Comparison of ENCODE assay signal across 2 cellular contexts in genomic region chr6:102327697-102328227, GRCh38.
TF ChIP-seq lines count a peak whose summit lies in the region.

No MANE protein-coding gene starts in this region.

TF ChIP-seq in HCT116, 20 proteins besides CTCF, POLR2A, EP300 and RAD21:
- no peak for TF ChIP-seq MAX (IDR thresholded peaks at IDR 0.05)
- no peak for TF ChIP-seq EZH2 (IDR thresholded peaks at IDR 0.05)
- TF ChIP-seq ZNF274 (IDR thresholded peaks at IDR 0.05; ENCODE audit: low read depth, low read length), result no peak
- no peak for TF ChIP-seq CEBPB (IDR thresholded peaks at IDR 0.05; ENCODE audit: low read depth)
- no peak for TF ChIP-seq ATF3 (IDR thresholded peaks at IDR 0.05)
- no peak for TF ChIP-seq ELF1 (IDR thresholded peaks at IDR 0.05; ENCODE audit: borderline replicate concordance, low read depth)
- no peak for TF ChIP-seq POLR2AphosphoS5 (IDR thresholded peaks at IDR 0.05; ENCODE audit: low read depth, low read length)
- TF ChIP-seq FOSL1 (IDR thresholded peaks at IDR 0.05; ENCODE audit: low read depth), result no peak
- no peak for TF ChIP-seq YY1 (IDR thresholded peaks at IDR 0.05; ENCODE audit: extremely low read depth, insufficient replicate concordance, low read depth, low read length)
- no peak for TF ChIP-seq TCF7L2 (IDR thresholded peaks at IDR 0.05; ENCODE audit: borderline replicate concordance, extremely low read depth, insufficient read depth, insufficient read length)
- TF ChIP-seq ZFX (IDR thresholded peaks at IDR 0.05), result no peak
- no peak for TF ChIP-seq CBX3 (IDR thresholded peaks at IDR 0.05; ENCODE audit: low read depth)
- TF ChIP-seq EGR1 (IDR thresholded peaks at IDR 0.05; ENCODE audit: low read depth), result no peak
- TF ChIP-seq SIN3A (IDR thresholded peaks at IDR 0.05; ENCODE audit: low read depth), result no peak
- no peak for TF ChIP-seq REST (IDR thresholded peaks at IDR 0.05; ENCODE audit: low read depth)
- no peak for TF ChIP-seq JUND (IDR thresholded peaks at IDR 0.05)
- TF ChIP-seq ZBTB33 (IDR thresholded peaks at IDR 0.05; ENCODE audit: extremely low read depth, insufficient replicate concordance, low read length), result no peak
- no peak for TF ChIP-seq SP1 (IDR thresholded peaks at IDR 0.05; ENCODE audit: low read depth)
- TF ChIP-seq EZH2phosphoT487 (IDR thresholded peaks at IDR 0.05; ENCODE audit: borderline replicate concordance), result no peak
- no peak for TF ChIP-seq SRF (IDR thresholded peaks at IDR 0.05; ENCODE audit: low read depth)

TF ChIP-seq in H1, 55 proteins besides CTCF, POLR2A, EP300 and RAD21:
- TF ChIP-seq ASH2L (IDR thresholded peaks at IDR 0.05; ENCODE audit: low read length) (no peak), CBX5 (IDR thresholded peaks at IDR 0.05; ENCODE audit: low read depth, low read length) (no peak), TCF12 (IDR thresholded peaks at IDR 0.05; ENCODE audit: low read depth, low read length) (no peak), RFX5 (IDR thresholded peaks at IDR 0.05; ENCODE audit: borderline replicate concordance, low read depth, low read length) (no peak), E2F6 (IDR thresholded peaks at IDR 0.05) (no peak), RNF2 (IDR thresholded peaks at IDR 0.05; ENCODE audit: borderline replicate concordance, low read depth, low read length, missing control alignments, poor library complexity, severe bottlenecking) (no peak)
